2 cellular contexts compared by ENCODE assay signal in the genomic region with DNA sequence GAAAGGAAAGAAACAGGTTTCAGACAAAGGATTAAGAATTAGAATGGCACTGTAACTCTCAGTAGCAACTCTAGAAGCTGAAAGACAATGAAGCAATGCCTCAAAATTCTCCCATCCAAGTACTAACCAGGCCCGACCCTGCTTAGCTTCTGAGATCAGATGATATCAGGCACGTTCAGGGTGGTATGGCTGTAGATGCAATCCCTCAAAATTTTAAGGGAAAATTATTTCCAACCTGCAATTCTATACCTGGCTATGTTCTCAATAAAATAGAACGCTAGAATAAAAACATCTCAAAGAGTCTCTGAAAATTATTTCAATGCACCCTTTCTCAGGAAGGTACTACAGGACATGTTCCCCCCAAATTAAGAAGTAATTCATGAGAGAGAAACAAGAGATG.
A peak's percentile ranks its signal among the peaks of the same experiment; 100 is the strongest.
TF ChIP-seq lines count a peak whose summit lies in the region.

No MANE protein-coding gene starts in this region.

TF ChIP-seq in H1, 55 proteins besides CTCF, POLR2A, EP300 and RAD21:
- peak; percentile 70 for TF ChIP-seq TBP (IDR thresholded peaks at IDR 0.05; ENCODE audit: low read depth, low read length)
- no peak for TF ChIP-seq ASH2L (IDR thresholded peaks at IDR 0.05; ENCODE audit: low read length)
- no peak for TF ChIP-seq EGR1 (IDR thresholded peaks at IDR 0.05; ENCODE audit: borderline replicate concordance, low read depth, low read length)

TF ChIP-seq in SK-N-SH treated with all-trans-retinoic acid at 6 μM for 48 hours, 23 proteins besides CTCF, POLR2A, EP300 and RAD21:
- TF ChIP-seq, protein P1, sequence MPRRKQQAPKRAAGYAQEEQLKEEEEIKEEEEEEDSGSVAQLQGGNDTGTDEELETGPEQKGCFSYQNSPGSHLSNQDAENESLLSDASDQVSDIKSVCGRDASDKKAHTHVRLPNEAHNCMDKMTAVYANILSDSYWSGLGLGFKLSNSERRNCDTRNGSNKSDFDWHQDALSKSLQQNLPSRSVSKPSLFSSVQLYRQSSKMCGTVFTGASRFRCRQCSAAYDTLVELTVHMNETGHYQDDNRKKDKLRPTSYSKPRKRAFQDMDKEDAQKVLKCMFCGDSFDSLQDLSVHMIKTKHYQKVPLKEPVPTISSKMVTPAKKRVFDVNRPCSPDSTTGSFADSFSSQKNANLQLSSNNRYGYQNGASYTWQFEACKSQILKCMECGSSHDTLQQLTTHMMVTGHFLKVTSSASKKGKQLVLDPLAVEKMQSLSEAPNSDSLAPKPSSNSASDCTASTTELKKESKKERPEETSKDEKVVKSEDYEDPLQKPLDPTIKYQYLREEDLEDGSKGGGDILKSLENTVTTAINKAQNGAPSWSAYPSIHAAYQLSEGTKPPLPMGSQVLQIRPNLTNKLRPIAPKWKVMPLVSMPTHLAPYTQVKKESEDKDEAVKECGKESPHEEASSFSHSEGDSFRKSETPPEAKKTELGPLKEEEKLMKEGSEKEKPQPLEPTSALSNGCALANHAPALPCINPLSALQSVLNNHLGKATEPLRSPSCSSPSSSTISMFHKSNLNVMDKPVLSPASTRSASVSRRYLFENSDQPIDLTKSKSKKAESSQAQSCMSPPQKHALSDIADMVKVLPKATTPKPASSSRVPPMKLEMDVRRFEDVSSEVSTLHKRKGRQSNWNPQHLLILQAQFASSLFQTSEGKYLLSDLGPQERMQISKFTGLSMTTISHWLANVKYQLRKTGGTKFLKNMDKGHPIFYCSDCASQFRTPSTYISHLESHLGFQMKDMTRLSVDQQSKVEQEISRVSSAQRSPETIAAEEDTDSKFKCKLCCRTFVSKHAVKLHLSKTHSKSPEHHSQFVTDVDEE (CRISPR knock-in tag; IDR thresholded peaks at IDR 0.05), result no peak
- TF ChIP-seq CREB5 (CRISPR knock-in tag; IDR thresholded peaks at IDR 0.05; ENCODE audit: low read depth) (no peak), ZNF565 (CRISPR knock-in tag; conservative IDR thresholded peaks at IDR 0.05; ENCODE audit: low read depth) (no peak), ZC3H10 (CRISPR knock-in tag; IDR thresholded peaks at IDR 0.05) (no peak), ZNF8 (CRISPR knock-in tag; IDR thresholded peaks at IDR 0.05) (no peak), OSR1 (CRISPR knock-in tag; IDR thresholded peaks at IDR 0.05) (no peak), TOX (CRISPR knock-in tag; IDR thresholded peaks at IDR 0.05; ENCODE audit: borderline replicate concordance) (no peak), GLIS3 (CRISPR knock-in tag; IDR thresholded peaks at IDR 0.05) (no peak), ZNF70 (CRISPR knock-in tag; IDR thresholded peaks at IDR 0.05) (no peak), SNAI2 (CRISPR knock-in tag; IDR thresholded peaks at IDR 0.05) (no peak), ZFP3 (CRISPR knock-in tag; IDR thresholded peaks at IDR 0.05) (no peak), ESRRG (CRISPR knock-in tag; IDR thresholded peaks at IDR 0.05) (no peak), ARNTL (CRISPR knock-in tag; IDR thresholded peaks at IDR 0.05; ENCODE audit: borderline replicate concordance, low read depth) (no peak), CSDC2 (CRISPR knock-in tag; IDR thresholded peaks at IDR 0.05) (no peak)
- TF ChIP-seq, protein P2, sequence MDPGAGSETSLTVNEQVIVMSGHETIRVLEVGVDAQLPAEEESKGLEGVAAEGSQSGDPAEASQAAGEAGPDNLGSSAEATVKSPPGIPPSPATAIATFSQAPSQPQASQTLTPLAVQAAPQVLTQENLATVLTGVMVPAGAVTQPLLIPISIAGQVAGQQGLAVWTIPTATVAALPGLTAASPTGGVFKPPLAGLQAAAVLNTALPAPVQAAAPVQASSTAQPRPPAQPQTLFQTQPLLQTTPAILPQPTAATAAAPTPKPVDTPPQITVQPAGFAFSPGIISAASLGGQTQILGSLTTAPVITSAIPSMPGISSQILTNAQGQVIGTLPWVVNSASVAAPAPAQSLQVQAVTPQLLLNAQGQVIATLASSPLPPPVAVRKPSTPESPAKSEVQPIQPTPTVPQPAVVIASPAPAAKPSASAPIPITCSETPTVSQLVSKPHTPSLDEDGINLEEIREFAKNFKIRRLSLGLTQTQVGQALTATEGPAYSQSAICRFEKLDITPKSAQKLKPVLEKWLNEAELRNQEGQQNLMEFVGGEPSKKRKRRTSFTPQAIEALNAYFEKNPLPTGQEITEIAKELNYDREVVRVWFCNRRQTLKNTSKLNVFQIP (CRISPR knock-in tag; IDR thresholded peaks at IDR 0.05; ENCODE audit: borderline replicate concordance, low read depth), result no peak
